8 cellular contexts compared by ENCODE assay signal in the genomic region with DNA sequence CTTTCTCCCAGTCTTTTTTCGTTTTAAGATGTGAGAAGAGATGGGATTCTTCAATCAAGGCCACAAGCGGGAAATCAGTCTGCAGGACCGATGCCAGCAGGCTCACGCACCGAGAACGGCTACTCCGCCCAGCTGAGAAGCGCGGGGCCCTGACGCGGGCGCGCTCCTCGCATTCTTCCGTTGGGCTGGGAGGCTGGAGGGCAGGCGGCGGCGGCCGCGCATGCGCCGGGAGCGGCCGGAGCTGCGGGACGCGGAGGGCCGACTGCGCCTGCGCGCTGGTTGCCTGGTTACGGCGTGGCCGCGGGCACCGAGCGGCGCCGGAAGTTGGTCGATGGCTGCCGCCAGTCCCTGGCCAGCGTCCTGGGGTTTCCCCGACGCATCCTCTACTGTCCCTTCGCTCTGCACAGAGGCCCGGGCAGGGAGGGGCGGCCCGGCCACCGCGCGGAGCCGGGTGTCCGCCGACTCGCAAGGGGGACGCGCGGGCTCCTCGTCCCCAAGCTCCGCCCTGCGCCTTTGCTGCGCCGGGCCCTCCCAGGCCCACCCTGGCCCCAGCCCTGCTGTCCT. TPM values are rescaled to one million over a fixed set of nuclear protein-coding genes. Genes with fewer than 3 reads are reported as not detected.
A peak's percentile ranks its signal among the peaks of the same experiment; 100 is the strongest.
DNase-seq lines count a peak whose midpoint lies in the region; ATAC-seq and TF ChIP-seq lines count a peak whose summit lies in the region.

No MANE protein-coding gene starts in this region.

- BruUV-seq in PC-3 (replicated peaks; lab: Mats Ljungman, UMichigan): no TSS peak

- no peaks in the 10 kb centered on the region for H3K9me3 ChIP-seq in PC-3 (ENCODE audit: low read length)
- no peaks in the 10 kb centered on the region for H3K9me3 ChIP-seq in esophagus squamous epithelium

- TF ChIP-seq POLR2A in esophagus squamous epithelium (IDR thresholded peaks at IDR 0.05): peak in 3 of 4 donors; percentile 42 to 75 (median 73)

- DNase-seq in DMS79 (lab: John Stamatoyannopoulos, UW) (peak; percentile 76), PC-3 (peak; percentile 89), esophagus squamous epithelium (lab: John Stamatoyannopoulos, UW) (peak; percentile 79), myocyte (ENCODE audit: low read depth) (peak; percentile 90)
- peak; percentile 93 to 97 for DNase-seq in activated T-cell treated with anti-CD3 and anti-CD28 coated beads, Interleukin-2, amount 50 U/mL, for 48 hours
- DNase-seq in stimulated activated CD8-positive, alpha-beta memory T cell treated with anti-CD3 and anti-CD28 coated beads, Interleukin-7, amount 100 ng/mL, for 4 hours (ENCODE audit: low read depth in 2 of 2): peak; percentile 78 to 94

- peak overlapping the region; percentile 89 for H2AFZ ChIP-seq in PC-3 (ENCODE audit: low read length)

- H3K4me2 ChIP-seq in PC-3 (ENCODE audit: low read length): peak overlapping the region; percentile 96

- no peaks in the 10 kb centered on the region for H3F3A ChIP-seq in PC-3 (ENCODE audit: low read length, unreplicated experiment)

- peak overlapping the region; percentile 98 for H3K9ac ChIP-seq in PC-3 (ENCODE audit: low read length)

- peaks cover 7% of the 10 kb centered on the region; the same call in 1 of the 2 replicates for H3K4me1 ChIP-seq in PC-3 (ENCODE audit: insufficient read depth, low read length)
- H3K4me1 ChIP-seq in esophagus squamous epithelium: peaks cover 25 to 54% (median 28%) of the 10 kb centered on the region in 3 donors

- H3K4me3 ChIP-seq in PC-3 (ENCODE audit: low read length) (peak overlapping the region; percentile 79), esophagus squamous epithelium (peak overlapping the region; percentile 46 to 99 (median 79))

- H3K27ac ChIP-seq in PC-3 (ENCODE audit: low read length) (peak overlapping the region; percentile 97), esophagus squamous epithelium (peak overlapping the region; percentile 99 to 100 (median 100))

- no peaks in the 10 kb centered on the region for H3K27me3 ChIP-seq in PC-3 (ENCODE audit: low read length)
- peaks cover 0 to 9% (median 0%) of the 10 kb centered on the region in 4 donors for H3K27me3 ChIP-seq in esophagus squamous epithelium

- no peak for TF ChIP-seq CTCF in PC-3 (conservative IDR thresholded peaks at IDR 0.05; ENCODE audit: low read depth, low read length)
- peak in 1 of 6 experiments; percentile 11 for TF ChIP-seq CTCF in esophagus squamous epithelium (IDR thresholded peaks at IDR 0.05)

- POLR2A ChIA-PET in PC-3 (lab: Charles Lee; ENCODE audit: unreplicated experiment): interaction anchor here (0.6 kb wide), 1 partner anchor 104 kb away, joined by 3 read pairs; no protein-coding TSS in a partner anchor

- ATAC-seq in GM21717 (IDR thresholded peaks at IDR 0.05; ENCODE audit: unreplicated experiment) (peak; percentile 54), PC-3 (peak; percentile 37)

- WGBS in esophagus squamous epithelium, 2 donors: no CpG with 5 or more reads among the region's 63 CpGs

- TF ChIP-seq RAD21 in Ishikawa (IDR thresholded peaks at IDR 0.05; ENCODE audit: low read depth): no peak

- H3K9me2 ChIP-seq in PC-3 (replicated peaks; ENCODE audit: low read length): no peaks in the 10 kb centered on the region

- peaks cover 24% of the 10 kb centered on the region for H4K20me1 ChIP-seq in PC-3 (ENCODE audit: low read length)

- CTCF ChIA-PET in PC-3 (lab: Charles Lee): no interaction called here

- H3K36me3 ChIP-seq in PC-3 (ENCODE audit: low read depth, low read length): no peaks in the 10 kb centered on the region; the same call in 1 of the 2 replicates
- H3K36me3 ChIP-seq in esophagus squamous epithelium: peaks cover 0 to 12% (median 0%) of the 10 kb centered on the region in 3 donors

- no peak for TF ChIP-seq EP300 in Ishikawa (IDR thresholded peaks at IDR 0.05; ENCODE audit: borderline replicate concordance)

- intact Hi-C loops in PC-3 (cut with micrococcal nuclease): loop anchor here (10.0 kb wide), 1 partner anchor 61 kb away; a partner anchor contains a TSS
- intact Hi-C loops in esophagus squamous epithelium (cut with DNase I): loop anchor here (2.0 kb wide), 1 partner anchor 147 kb away; no protein-coding TSS in a partner anchor

- H3K79me2 ChIP-seq in PC-3 (ENCODE audit: low read length): peaks cover 42% of the 10 kb centered on the region

TF ChIP-seq in Ishikawa, 13 proteins besides CTCF, POLR2A, EP300 and RAD21:
- TF ChIP-seq, protein P1, sequence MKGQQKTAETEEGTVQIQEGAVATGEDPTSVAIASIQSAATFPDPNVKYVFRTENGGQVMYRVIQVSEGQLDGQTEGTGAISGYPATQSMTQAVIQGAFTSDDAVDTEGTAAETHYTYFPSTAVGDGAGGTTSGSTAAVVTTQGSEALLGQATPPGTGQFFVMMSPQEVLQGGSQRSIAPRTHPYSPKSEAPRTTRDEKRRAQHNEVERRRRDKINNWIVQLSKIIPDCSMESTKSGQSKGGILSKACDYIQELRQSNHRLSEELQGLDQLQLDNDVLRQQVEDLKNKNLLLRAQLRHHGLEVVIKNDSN (IDR thresholded peaks at IDR 0.05): no peak
- TF ChIP-seq ZBTB7A (IDR thresholded peaks at IDR 0.05; ENCODE audit: low read depth) (no peak), YY1 (IDR thresholded peaks at IDR 0.05; ENCODE audit: low read depth) (peak; percentile 65), EGR1 (IDR thresholded peaks at IDR 0.05) (no peak), CEBPB (IDR thresholded peaks at IDR 0.05) (no peak), CREB1 (IDR thresholded peaks at IDR 0.05; ENCODE audit: low read depth) (no peak), FOXM1 (IDR thresholded peaks at IDR 0.05; ENCODE audit: borderline replicate concordance, low read depth) (no peak), TAF1 (IDR thresholded peaks at IDR 0.05; ENCODE audit: low read depth) (peak; percentile 40; the same call in 1 of the 2 replicates), NFIC (IDR thresholded peaks at IDR 0.05) (no peak; the same call in 1 of the 2 replicates), TCF12 (IDR thresholded peaks at IDR 0.05; ENCODE audit: low read depth) (no peak), TEAD4 (IDR thresholded peaks at IDR 0.05) (peak; percentile 70)
- TF ChIP-seq, protein P2, sequence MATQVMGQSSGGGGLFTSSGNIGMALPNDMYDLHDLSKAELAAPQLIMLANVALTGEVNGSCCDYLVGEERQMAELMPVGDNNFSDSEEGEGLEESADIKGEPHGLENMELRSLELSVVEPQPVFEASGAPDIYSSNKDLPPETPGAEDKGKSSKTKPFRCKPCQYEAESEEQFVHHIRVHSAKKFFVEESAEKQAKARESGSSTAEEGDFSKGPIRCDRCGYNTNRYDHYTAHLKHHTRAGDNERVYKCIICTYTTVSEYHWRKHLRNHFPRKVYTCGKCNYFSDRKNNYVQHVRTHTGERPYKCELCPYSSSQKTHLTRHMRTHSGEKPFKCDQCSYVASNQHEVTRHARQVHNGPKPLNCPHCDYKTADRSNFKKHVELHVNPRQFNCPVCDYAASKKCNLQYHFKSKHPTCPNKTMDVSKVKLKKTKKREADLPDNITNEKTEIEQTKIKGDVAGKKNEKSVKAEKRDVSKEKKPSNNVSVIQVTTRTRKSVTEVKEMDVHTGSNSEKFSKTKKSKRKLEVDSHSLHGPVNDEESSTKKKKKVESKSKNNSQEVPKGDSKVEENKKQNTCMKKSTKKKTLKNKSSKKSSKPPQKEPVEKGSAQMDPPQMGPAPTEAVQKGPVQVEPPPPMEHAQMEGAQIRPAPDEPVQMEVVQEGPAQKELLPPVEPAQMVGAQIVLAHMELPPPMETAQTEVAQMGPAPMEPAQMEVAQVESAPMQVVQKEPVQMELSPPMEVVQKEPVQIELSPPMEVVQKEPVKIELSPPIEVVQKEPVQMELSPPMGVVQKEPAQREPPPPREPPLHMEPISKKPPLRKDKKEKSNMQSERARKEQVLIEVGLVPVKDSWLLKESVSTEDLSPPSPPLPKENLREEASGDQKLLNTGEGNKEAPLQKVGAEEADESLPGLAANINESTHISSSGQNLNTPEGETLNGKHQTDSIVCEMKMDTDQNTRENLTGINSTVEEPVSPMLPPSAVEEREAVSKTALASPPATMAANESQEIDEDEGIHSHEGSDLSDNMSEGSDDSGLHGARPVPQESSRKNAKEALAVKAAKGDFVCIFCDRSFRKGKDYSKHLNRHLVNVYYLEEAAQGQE (IDR thresholded peaks at IDR 0.05; ENCODE audit: low read depth): peak; percentile 12; the same call in 1 of the 2 replicates
- TF ChIP-seq, protein P3, sequence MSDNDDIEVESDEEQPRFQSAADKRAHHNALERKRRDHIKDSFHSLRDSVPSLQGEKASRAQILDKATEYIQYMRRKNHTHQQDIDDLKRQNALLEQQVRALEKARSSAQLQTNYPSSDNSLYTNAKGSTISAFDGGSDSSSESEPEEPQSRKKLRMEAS (IDR thresholded peaks at IDR 0.05): peak; percentile 46

RNA-seq across cellular contexts. Expression of a gene that starts 0.8 kb away (rescaled TPM):
- total RNA-seq in PC-3 (2014; rRNA removed): 28.3 and 33.5 TPM in 2 replicates
- 10 to 100 TPM; 31.2 to 49.1 (median 38.6) TPM for total RNA-seq in esophagus squamous epithelium
- total RNA-seq in myocyte: 25.3 and 26.9 TPM in 2 replicates
- polyA plus RNA-seq in myocyte (2012): 45.1 TPM

RNA-seq across cellular contexts. Expression of a gene that starts 44.0 kb away (rescaled TPM):
- total RNA-seq in PC-3 (2014; rRNA removed) (10.7 and 12.2 TPM in 2 replicates), esophagus squamous epithelium (1 to 10 TPM; 6.2 to 7.8 (median 7.5) TPM), myocyte (8.3 and 12.4 TPM in 2 replicates)
- polyA plus RNA-seq in myocyte (2012): 8.9 TPM

Comparison
In these comparisons a context has a peak if more than half of its experiments do, and no peak if none do; other contexts are left out.
1. Peak in every context shown above with its lines: DNase-seq, ATAC-seq, H3K4me3 ChIP-seq and H3K27ac ChIP-seq.